Comparison of ENCODE assay signal across 17 cellular contexts in genomic region chr5:181042036-181042435, GRCh38. TPM values are rescaled to one million over a fixed set of nuclear protein-coding genes. Genes with fewer than 3 reads are reported as not detected.
"Had no signal": no experiment of that assay in that cellular context is flagged by ENCODE, and none has a peak within 500 bp of the region (broad histone marks: within the 10 kb centered on the region; RNA-seq: fewer than 3 reads in every experiment).

No MANE protein-coding gene starts in this region.

- H3K4me3 ChIP-seq: hepatocyte had no signal

- H3K27ac ChIP-seq: epithelial cell of prostate, hepatocyte had no signal

- H3K4me1 ChIP-seq: left lung had no signal

- H3K36me3 ChIP-seq: left lung had no signal

- DNase-seq: activated CD4-positive, alpha-beta T cell treated with anti-CD3 and anti-CD28 coated beads, Interleukin-2, amount 50 U/mL, for 1 hour; activated naive CD4-positive, alpha-beta T cell treated with Interleukin-2 at 50 U/mL for 16 hours; activated T-cell treated with anti-CD3 and anti-CD28 coated beads for 4 hours; anterior cingulate cortex; dermis blood vessel endothelial cell; left lung; nephron progenitor cell; SK-N-SH; T-cell; T-helper 9 cell; trophoblast cell had no signal

- ATAC-seq: activated CD4-positive, CD25-positive, alpha-beta regulatory T cell treated with anti-CD3 and anti-CD28 coated beads, Interleukin-2, amount 50 U/mL, for 24 hours; left lung; stimulated activated memory B cell treated with anti-CD40 and anti-IgM and Interleukin-4, amounts not matched to agents 10 μg/mL and 1 μg/mL and 100 μg/mL, for 72 hours; T-cell had no signal

- FAIRE-seq: keratinocyte had no signal

- H3K9me3 ChIP-seq: left lung, SK-N-SH had no signal

RNA-seq across cellular contexts. Expression of gene BTNL9, which starts 2.0 kb away (rescaled TPM):
- total RNA-seq: activated CD8-positive, alpha-beta memory T cell treated with anti-CD3 and anti-CD28 coated beads for 36 hours had no signal

RNA-seq across cellular contexts. Expression of gene BTNL3, which starts 53.4 kb away (rescaled TPM):
- total RNA-seq: activated CD8-positive, alpha-beta memory T cell treated with anti-CD3 and anti-CD28 coated beads for 36 hours; dermis blood vessel endothelial cell; T-cell had no signal
